18 cellular contexts compared by ENCODE assay signal in genomic region chr2:33084433-33084832, GRCh38.
DNase-seq lines count a peak whose midpoint lies in the region; ATAC-seq and TF ChIP-seq lines count a peak whose summit lies in the region.
"Had no signal": no experiment of that assay in that cellular context is flagged by ENCODE, and none has a peak within 500 bp of the region (broad histone marks: within the 10 kb centered on the region; RNA-seq: fewer than 3 reads in every experiment).

No MANE protein-coding gene starts in this region.

- TF ChIP-seq CTCF in HEK293 (tag by site-specific recombination; IDR thresholded peaks at IDR 0.05) = no peak
- TF ChIP-seq CTCF in OCI-LY7 (conservative IDR thresholded peaks at IDR 0.05; ENCODE audit: low read length) = no peak
- no peak for TF ChIP-seq CTCF in tibial artery (IDR thresholded peaks at IDR 0.05)

- no peak overlapping the region for H3K4ac ChIP-seq in mesenchymal stem cell (ENCODE audit: low read depth in 1 of 2, low read length in 2 of 2)

- intact Hi-C loops in OCI-LY7 (cut with micrococcal nuclease; ENCODE audit: unreplicated experiment) (loop anchor here (10.0 kb wide), 1 partner anchor 510 kb away; the partner anchor contains the start of gene FAM98A), tibial artery (cut with DNase I; ENCODE audit: low total_unique reads) (no loop called here)
- intact Hi-C loops in activated naive CD4-positive, alpha-beta T cell treated with anti-CD3 and anti-CD28 coated beads for 36 hours (cut with micrococcal nuclease) = no loop called here

- peaks cover 44% of the 10 kb centered on the region; the same call in 1 of the 2 replicates for H3K79me2 ChIP-seq in OCI-LY7 (ENCODE audit: insufficient read depth, low read depth, low read length)

- no peaks in the 10 kb centered on the region for H3K4me1 Mint-ChIP-seq in activated naive CD4-positive, alpha-beta T cell treated with anti-CD3 and anti-CD28 coated beads for 36 hours (ENCODE audit: low read depth)
- H3K4me1 Mint-ChIP-seq: CD4-positive, alpha-beta memory T cell had no signal

- H3K18ac ChIP-seq in mesenchymal stem cell (ENCODE audit: low read depth in 1 of 2, low read length in 2 of 2) = peak overlapping the region in 1 of 2 experiments; percentile 68

- H3K4me3 Mint-ChIP-seq in activated naive CD4-positive, alpha-beta T cell treated with anti-CD3 and anti-CD28 coated beads for 36 hours = no peak overlapping the region
- H3K4me3 Mint-ChIP-seq: CD4-positive, alpha-beta memory T cell; HFFc6 had no signal

- H2AK5ac ChIP-seq in mesenchymal stem cell (ENCODE audit: low read length, severe bottlenecking) = no peak overlapping the region

- no peak overlapping the region for H2BK15ac ChIP-seq in mesenchymal stem cell (ENCODE audit: low read depth, poor library complexity, severe bottlenecking)

- BruUV-seq in OCI-LY7 (replicated peaks; lab: Mats Ljungman, UMichigan) = no TSS peak

- no peaks in the 10 kb centered on the region for H4K20me1 ChIP-seq in OCI-LY7 (ENCODE audit: insufficient read depth, low read length)

- no peak overlapping the region for H3K27ac ChIP-seq in HEK293 (ENCODE audit: extremely low read depth, low read depth, low read length)
- H3K27ac ChIP-seq in OCI-LY7 (ENCODE audit: low read depth, low read length, poor library complexity, severe bottlenecking) = peak overlapping the region; percentile 95
- H3K27ac ChIP-seq in mesenchymal stem cell (ENCODE audit: low read length, poor library complexity, severe bottlenecking) = no peak overlapping the region
- H3K27ac ChIP-seq in tibial artery = peak overlapping the region; percentile 22 to 40

- H3K14ac ChIP-seq in mesenchymal stem cell (ENCODE audit: low read length in 2 of 2) = no peak overlapping the region

- no peak overlapping the region for H2BK5ac ChIP-seq in mesenchymal stem cell (ENCODE audit: low read depth, low read length, poor library complexity, severe bottlenecking)

- no peak overlapping the region for H4K91ac ChIP-seq in mesenchymal stem cell (ENCODE audit: low read length)

- DNase-seq in OCI-LY7 (ENCODE audit: low spot score) = peak; percentile 19
- peak; percentile 52 for DNase-seq in mesenchymal stem cell
- DNase-seq in tibial artery = no peak
- no peak for DNase-seq in activated naive CD4-positive, alpha-beta T cell treated with anti-CD3 and anti-CD28 coated beads for 36 hours
- DNase-seq: CD4-positive, alpha-beta memory T cell; H7; HFFc6; KG1; NCI-H1092 treated with DMSO at 0.1 percent for 48 hours; NCI-H1436 treated with DMSO at 0.1 percent for 48 hours; NCI-H2029 treated with DMSO at 0.1 percent for 48 hours; NCI-H446; NCI-H526; PC-3; Right ventricle myocardium superior had no signal

- H3K9me3 ChIP-seq in HEK293 (ENCODE audit: control insufficient read depth, insufficient read depth, low read depth, low read length) (no peaks in the 10 kb centered on the region), OCI-LY7 (ENCODE audit: low read length) (peaks cover 15% of the 10 kb centered on the region; the same call in 1 of the 2 replicates), mesenchymal stem cell (ENCODE audit: control insufficient read depth, low read length) (no peaks in the 10 kb centered on the region), tibial artery (no peaks in the 10 kb centered on the region)

- peaks cover 7% of the 10 kb centered on the region for H3K27me3 Mint-ChIP-seq in activated naive CD4-positive, alpha-beta T cell treated with anti-CD3 and anti-CD28 coated beads for 36 hours (ENCODE audit: low read depth)

- WGBS in mesenchymal stem cell = 70% methylated on average over 7 of the region's 7 CpGs

- H3K36me3 ChIP-seq in HEK293 (ENCODE audit: control insufficient read depth in 2 of 2, insufficient read depth in 1 of 2, low read length in 2 of 2) = no peaks in the 10 kb centered on the region
- peaks cover 58% of the 10 kb centered on the region for H3K36me3 ChIP-seq in OCI-LY7 (ENCODE audit: insufficient read depth, low read length)
- no peaks in the 10 kb centered on the region for H3K36me3 ChIP-seq in mesenchymal stem cell (ENCODE audit: control insufficient read depth in 1 of 2, insufficient read depth in 2 of 2, low read depth in 1 of 2, low read length in 2 of 2)
- no peaks in the 10 kb centered on the region for H3K36me3 ChIP-seq in tibial artery

- H4K8ac ChIP-seq in mesenchymal stem cell (ENCODE audit: low read length) = no peak overlapping the region

- no peak overlapping the region for H3K27ac Mint-ChIP-seq in activated naive CD4-positive, alpha-beta T cell treated with anti-CD3 and anti-CD28 coated beads for 36 hours
- H3K27ac Mint-ChIP-seq: CD4-positive, alpha-beta memory T cell; HFFc6 had no signal

- no peaks in the 10 kb centered on the region for H3K79me1 ChIP-seq in mesenchymal stem cell (replicated peaks; ENCODE audit: low read length, poor library complexity, severe bottlenecking)

- no peak overlapping the region for H3K9ac ChIP-seq in mesenchymal stem cell (ENCODE audit: low read length)

- CTCF ChIA-PET in HEK293 (lab: Yijun Ruan, JAX) (no interaction called here), OCI-LY7 (lab: Charles Lee; ENCODE audit: unreplicated experiment) (no interaction called here)
- CTCF ChIA-PET in activated naive CD4-positive, alpha-beta T cell treated with anti-CD3 and anti-CD28 coated beads for 36 hours (lab: Charles Lee) = no interaction called here

- peaks cover 0 to 12% of the 10 kb centered on the region in 2 experiments for H3K27me3 ChIP-seq in mesenchymal stem cell (ENCODE audit: control insufficient read depth in 1 of 2, insufficient read depth in 1 of 2, low read length in 2 of 2)
- no peaks in the 10 kb centered on the region for H3K27me3 ChIP-seq in tibial artery

- H3K36me3 Mint-ChIP-seq in activated naive CD4-positive, alpha-beta T cell treated with anti-CD3 and anti-CD28 coated beads for 36 hours (ENCODE audit: low read depth) = no peaks in the 10 kb centered on the region
- H3K36me3 Mint-ChIP-seq: CD4-positive, alpha-beta memory T cell had no signal

- H2BK12ac ChIP-seq in mesenchymal stem cell (ENCODE audit: low read length in 2 of 2) = no peak overlapping the region

- H3K4me2 ChIP-seq in OCI-LY7 (ENCODE audit: low read length) (peak overlapping the region; percentile 77), mesenchymal stem cell (ENCODE audit: low read length, poor library complexity, severe bottlenecking) (no peak overlapping the region)

- ATAC-seq in HG02870 (IDR thresholded peaks at IDR 0.05; ENCODE audit: unreplicated experiment) (no peak), HG03097 (IDR thresholded peaks at IDR 0.05; ENCODE audit: low FRiP score, unreplicated experiment) (no peak)
- ATAC-seq: PC-3 had no signal

- peak overlapping the region; percentile 7; the same call in 1 of the 2 replicates for H2AFZ ChIP-seq in OCI-LY7 (ENCODE audit: low read length)
- no peak overlapping the region for H2AFZ ChIP-seq in mesenchymal stem cell (ENCODE audit: low read depth, low read length)

- no peak overlapping the region for H3K23ac ChIP-seq in mesenchymal stem cell (ENCODE audit: low read length in 2 of 2)

- no peak overlapping the region for H3K4me3 ChIP-seq in HEK293 (ENCODE audit: low read depth, low read length)
- H3K4me3 ChIP-seq in OCI-LY7 (ENCODE audit: low read depth, low read length, poor library complexity, severe bottlenecking) = peak overlapping the region; percentile 40
- no peak overlapping the region for H3K4me3 ChIP-seq in mesenchymal stem cell (ENCODE audit: insufficient read depth in 1 of 2, low read depth in 1 of 2, low read length in 2 of 2)
- no peak overlapping the region for H3K4me3 ChIP-seq in tibial artery

- POLR2A ChIA-PET in HEK293 (lab: Yijun Ruan, JAX) = no interaction called here
- POLR2A ChIA-PET in OCI-LY7 (lab: Charles Lee) = interaction anchor here (1.4 to 5.4 kb wide), 3 partner anchors 14 to 25 kb away, joined by 4 to 38 read pairs (median 34); no protein-coding TSS in a partner anchor

- H3K9me2 ChIP-seq in OCI-LY7 (ENCODE audit: insufficient read depth, low read length) = no peaks in the 10 kb centered on the region

- peak overlapping the region; percentile 61 for H2BK120ac ChIP-seq in mesenchymal stem cell (ENCODE audit: low read depth, low read length)

- H3K9me3 Mint-ChIP-seq in activated naive CD4-positive, alpha-beta T cell treated with anti-CD3 and anti-CD28 coated beads for 36 hours = no peaks in the 10 kb centered on the region
- H3K9me3 Mint-ChIP-seq: CD4-positive, alpha-beta memory T cell; HFFc6 had no signal

- H3K4me1 ChIP-seq in HEK293 (ENCODE audit: control insufficient read depth, insufficient read depth, low read length) = 0 out of 2 replicates have a peak, but pooled peaks cover 4% of the 10 kb centered on the region
- H3K4me1 ChIP-seq in OCI-LY7 (ENCODE audit: insufficient read depth, low read length, poor library complexity, severe bottlenecking) = peaks cover 81% of the 10 kb centered on the region
- H3K4me1 ChIP-seq in mesenchymal stem cell (ENCODE audit: control insufficient read depth, insufficient read depth, low read depth, low read length) = peaks cover 2% of the 10 kb centered on the region
- peaks cover 0 to 60% (median 27%) of the 10 kb centered on the region in 4 donors for H3K4me1 ChIP-seq in tibial artery

TF ChIP-seq in HEK293, 187 proteins besides CTCF, POLR2A, EP300 and RAD21:
- TF ChIP-seq, protein P1, sequence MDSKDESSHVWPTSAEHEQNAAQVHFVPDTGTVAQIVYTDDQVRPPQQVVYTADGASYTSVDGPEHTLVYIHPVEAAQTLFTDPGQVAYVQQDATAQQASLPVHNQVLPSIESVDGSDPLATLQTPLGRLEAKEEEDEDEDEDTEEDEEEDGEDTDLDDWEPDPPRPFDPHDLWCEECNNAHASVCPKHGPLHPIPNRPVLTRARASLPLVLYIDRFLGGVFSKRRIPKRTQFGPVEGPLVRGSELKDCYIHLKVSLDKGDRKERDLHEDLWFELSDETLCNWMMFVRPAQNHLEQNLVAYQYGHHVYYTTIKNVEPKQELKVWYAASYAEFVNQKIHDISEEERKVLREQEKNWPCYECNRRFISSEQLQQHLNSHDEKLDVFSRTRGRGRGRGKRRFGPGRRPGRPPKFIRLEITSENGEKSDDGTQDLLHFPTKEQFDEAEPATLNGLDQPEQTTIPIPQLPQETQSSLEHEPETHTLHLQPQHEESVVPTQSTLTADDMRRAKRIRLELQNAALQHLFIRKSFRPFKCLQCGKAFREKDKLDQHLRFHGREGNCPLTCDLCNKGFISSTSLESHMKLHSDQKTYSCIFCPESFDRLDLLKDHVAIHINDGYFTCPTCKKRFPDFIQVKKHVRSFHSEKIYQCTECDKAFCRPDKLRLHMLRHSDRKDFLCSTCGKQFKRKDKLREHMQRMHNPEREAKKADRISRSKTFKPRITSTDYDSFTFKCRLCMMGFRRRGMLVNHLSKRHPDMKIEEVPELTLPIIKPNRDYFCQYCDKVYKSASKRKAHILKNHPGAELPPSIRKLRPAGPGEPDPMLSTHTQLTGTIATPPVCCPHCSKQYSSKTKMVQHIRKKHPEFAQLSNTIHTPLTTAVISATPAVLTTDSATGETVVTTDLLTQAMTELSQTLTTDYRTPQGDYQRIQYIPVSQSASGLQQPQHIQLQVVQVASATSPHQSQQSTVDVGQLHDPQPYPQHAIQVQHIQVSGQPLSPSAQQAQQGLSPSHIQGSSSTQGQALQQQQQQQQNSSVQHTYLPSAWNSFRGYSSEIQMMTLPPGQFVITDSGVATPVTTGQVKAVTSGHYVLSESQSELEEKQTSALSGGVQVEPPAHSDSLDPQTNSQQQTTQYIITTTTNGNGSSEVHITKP (tag by site-specific recombination; IDR thresholded peaks at IDR 0.05) = peak; percentile 40; the same call in 1 of the 2 replicates
- no peak for TF ChIP-seq ZNF157 (tag by site-specific recombination; IDR thresholded peaks at IDR 0.05)

Comparison
In these comparisons a context has a peak if more than half of its experiments do, and no peak if none do; other contexts are left out.
1. H3K27ac ChIP-seq: peak in OCI-LY7 (single experiment) and tibial artery (2 of 2); none in HEK293 (single experiment) and mesenchymal stem cell (single experiment).
2. DNase-seq: peak in OCI-LY7 (single experiment) and mesenchymal stem cell (single experiment); none in tibial artery (0 of 2) and activated naive CD4-positive, alpha-beta T cell treated with anti-CD3 and anti-CD28 coated beads for 36 hours (single experiment).